ENCODE assay signal across 2 cellular contexts in the genomic region with DNA sequence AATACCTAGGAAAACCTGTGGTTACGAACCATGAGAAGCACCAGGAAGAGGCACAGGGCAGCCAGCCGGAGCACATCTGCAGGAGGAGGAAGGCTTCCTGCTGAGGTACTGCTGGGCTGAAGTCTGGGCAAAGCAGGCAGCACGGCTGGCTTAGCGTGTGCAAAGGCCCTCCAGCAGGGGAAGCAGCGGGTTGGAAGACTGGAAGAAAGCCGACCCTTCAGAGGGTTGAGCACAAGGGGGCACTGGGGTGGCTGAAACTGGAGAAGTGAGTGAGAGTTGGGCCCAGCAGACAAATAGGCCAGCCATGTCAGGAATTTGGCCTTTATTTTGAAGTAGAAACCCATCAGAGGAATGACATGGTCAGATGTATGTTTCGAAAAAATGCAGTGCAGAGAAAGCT.
TF ChIP-seq lines count a peak whose summit lies in the region.

No MANE protein-coding gene starts in this region.

TF ChIP-seq in HepG2, 621 proteins besides CTCF, POLR2A, EP300 and RAD21 (continues in another document):
- TF ChIP-seq, protein P1, sequence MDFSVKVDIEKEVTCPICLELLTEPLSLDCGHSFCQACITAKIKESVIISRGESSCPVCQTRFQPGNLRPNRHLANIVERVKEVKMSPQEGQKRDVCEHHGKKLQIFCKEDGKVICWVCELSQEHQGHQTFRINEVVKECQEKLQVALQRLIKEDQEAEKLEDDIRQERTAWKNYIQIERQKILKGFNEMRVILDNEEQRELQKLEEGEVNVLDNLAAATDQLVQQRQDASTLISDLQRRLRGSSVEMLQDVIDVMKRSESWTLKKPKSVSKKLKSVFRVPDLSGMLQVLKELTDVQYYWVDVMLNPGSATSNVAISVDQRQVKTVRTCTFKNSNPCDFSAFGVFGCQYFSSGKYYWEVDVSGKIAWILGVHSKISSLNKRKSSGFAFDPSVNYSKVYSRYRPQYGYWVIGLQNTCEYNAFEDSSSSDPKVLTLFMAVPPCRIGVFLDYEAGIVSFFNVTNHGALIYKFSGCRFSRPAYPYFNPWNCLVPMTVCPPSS (IDR thresholded peaks at IDR 0.05), result no peak
- TF ChIP-seq, protein P2, sequence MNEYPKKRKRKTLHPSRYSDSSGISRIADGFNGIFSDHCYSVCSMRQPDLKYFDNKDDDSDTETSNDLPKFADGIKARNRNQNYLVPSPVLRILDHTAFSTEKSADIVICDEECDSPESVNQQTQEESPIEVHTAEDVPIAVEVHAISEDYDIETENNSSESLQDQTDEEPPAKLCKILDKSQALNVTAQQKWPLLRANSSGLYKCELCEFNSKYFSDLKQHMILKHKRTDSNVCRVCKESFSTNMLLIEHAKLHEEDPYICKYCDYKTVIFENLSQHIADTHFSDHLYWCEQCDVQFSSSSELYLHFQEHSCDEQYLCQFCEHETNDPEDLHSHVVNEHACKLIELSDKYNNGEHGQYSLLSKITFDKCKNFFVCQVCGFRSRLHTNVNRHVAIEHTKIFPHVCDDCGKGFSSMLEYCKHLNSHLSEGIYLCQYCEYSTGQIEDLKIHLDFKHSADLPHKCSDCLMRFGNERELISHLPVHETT (CRISPR knock-in tag; conservative IDR thresholded peaks at IDR 0.05), result no peak
- TF ChIP-seq ZNF652 (CRISPR knock-in tag; IDR thresholded peaks at IDR 0.05; ENCODE audit: borderline replicate concordance, low read depth), result no peak
- TF ChIP-seq POLR2G (IDR thresholded peaks at IDR 0.05; ENCODE audit: low read depth, low read length), result no peak
- TF ChIP-seq NFE2L1 (CRISPR knock-in tag; IDR thresholded peaks at IDR 0.05; ENCODE audit: borderline replicate concordance), result no peak
- TF ChIP-seq SMC3 (IDR thresholded peaks at IDR 0.05; ENCODE audit: low read length), result 0 out of 2 replicates have a peak, but pooled peaks have one; percentile 5
- no peak for TF ChIP-seq TSC22D2 (CRISPR knock-in tag; IDR thresholded peaks at IDR 0.05; ENCODE audit: borderline replicate concordance)
- TF ChIP-seq, protein P3, sequence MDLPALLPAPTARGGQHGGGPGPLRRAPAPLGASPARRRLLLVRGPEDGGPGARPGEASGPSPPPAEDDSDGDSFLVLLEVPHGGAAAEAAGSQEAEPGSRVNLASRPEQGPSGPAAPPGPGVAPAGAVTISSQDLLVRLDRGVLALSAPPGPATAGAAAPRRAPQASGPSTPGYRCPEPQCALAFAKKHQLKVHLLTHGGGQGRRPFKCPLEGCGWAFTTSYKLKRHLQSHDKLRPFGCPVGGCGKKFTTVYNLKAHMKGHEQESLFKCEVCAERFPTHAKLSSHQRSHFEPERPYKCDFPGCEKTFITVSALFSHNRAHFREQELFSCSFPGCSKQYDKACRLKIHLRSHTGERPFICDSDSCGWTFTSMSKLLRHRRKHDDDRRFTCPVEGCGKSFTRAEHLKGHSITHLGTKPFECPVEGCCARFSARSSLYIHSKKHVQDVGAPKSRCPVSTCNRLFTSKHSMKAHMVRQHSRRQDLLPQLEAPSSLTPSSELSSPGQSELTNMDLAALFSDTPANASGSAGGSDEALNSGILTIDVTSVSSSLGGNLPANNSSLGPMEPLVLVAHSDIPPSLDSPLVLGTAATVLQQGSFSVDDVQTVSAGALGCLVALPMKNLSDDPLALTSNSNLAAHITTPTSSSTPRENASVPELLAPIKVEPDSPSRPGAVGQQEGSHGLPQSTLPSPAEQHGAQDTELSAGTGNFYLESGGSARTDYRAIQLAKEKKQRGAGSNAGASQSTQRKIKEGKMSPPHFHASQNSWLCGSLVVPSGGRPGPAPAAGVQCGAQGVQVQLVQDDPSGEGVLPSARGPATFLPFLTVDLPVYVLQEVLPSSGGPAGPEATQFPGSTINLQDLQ (CRISPR knock-in tag; IDR thresholded peaks at IDR 0.05), result no peak
- TF ChIP-seq, protein P4, sequence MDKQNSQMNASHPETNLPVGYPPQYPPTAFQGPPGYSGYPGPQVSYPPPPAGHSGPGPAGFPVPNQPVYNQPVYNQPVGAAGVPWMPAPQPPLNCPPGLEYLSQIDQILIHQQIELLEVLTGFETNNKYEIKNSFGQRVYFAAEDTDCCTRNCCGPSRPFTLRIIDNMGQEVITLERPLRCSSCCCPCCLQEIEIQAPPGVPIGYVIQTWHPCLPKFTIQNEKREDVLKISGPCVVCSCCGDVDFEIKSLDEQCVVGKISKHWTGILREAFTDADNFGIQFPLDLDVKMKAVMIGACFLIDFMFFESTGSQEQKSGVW (CRISPR knock-in tag; IDR thresholded peaks at IDR 0.05; ENCODE audit: borderline replicate concordance), result no peak
- peak; percentile 89 for TF ChIP-seq ZBTB33 (CRISPR knock-in tag; IDR thresholded peaks at IDR 0.05)
- TF ChIP-seq ATAD3A (CRISPR knock-in tag; IDR thresholded peaks at IDR 0.05), result no peak
- TF ChIP-seq ZNF10 (CRISPR knock-in tag; IDR thresholded peaks at IDR 0.05; ENCODE audit: borderline replicate concordance, low read depth), result no peak
- TF ChIP-seq AGO2 (optimal IDR thresholded peaks at IDR 0.05; ENCODE audit: low read depth, low read length), result peak; percentile 30
- TF ChIP-seq, protein P5, sequence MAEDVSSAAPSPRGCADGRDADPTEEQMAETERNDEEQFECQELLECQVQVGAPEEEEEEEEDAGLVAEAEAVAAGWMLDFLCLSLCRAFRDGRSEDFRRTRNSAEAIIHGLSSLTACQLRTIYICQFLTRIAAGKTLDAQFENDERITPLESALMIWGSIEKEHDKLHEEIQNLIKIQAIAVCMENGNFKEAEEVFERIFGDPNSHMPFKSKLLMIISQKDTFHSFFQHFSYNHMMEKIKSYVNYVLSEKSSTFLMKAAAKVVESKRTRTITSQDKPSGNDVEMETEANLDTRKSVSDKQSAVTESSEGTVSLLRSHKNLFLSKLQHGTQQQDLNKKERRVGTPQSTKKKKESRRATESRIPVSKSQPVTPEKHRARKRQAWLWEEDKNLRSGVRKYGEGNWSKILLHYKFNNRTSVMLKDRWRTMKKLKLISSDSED (CRISPR knock-in tag; IDR thresholded peaks at IDR 0.05), result no peak
- TF ChIP-seq ERF (CRISPR knock-in tag; IDR thresholded peaks at IDR 0.05), result no peak
- TF ChIP-seq ZNF570 (CRISPR knock-in tag; IDR thresholded peaks at IDR 0.05; ENCODE audit: borderline replicate concordance), result no peak

TF ChIP-seq in SK-N-SH, 30 proteins besides CTCF, POLR2A, EP300 and RAD21:
- no peak for TF ChIP-seq POLR2AphosphoS5 (IDR thresholded peaks at IDR 0.05; ENCODE audit: low read depth, low read length)
